Comparison of ENCODE assay signal across 12 cellular contexts in the genomic region with DNA sequence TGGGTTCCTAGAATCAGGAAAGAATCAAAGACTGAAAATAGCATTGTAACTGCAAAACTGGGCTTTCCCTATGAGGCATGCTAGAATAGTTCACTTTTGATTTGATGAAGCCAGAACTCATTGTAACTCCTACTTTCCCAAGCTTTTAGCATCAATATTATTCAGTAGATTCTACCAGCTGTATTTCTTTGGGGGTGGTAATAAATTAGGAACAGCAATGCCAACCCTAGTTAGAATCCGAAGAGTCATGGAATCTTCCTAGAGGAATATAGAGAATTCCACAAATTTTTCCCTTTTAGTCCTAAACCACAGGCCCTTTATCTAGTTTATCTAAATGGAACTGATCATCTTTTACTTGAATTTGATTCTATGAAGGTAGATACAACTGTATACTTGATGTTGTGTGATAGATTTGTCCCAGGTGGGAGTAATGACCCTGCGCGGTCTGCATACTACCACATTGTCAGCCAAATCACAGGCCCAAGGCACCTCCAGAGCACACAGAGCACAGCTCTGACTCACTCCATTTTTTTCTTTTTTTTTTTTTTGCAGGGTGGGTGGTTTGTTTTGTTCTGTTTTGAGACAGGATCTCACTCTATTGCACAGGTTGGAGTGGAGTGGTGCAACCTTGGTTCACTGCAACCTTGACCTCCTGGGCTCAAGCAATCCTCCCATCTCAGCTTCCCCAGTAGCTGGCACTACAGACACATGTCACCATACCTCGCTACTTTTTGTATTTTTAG.
DNase-seq lines count a peak whose midpoint lies in the region; ATAC-seq and TF ChIP-seq lines count a peak whose summit lies in the region.
"Had no signal": no experiment of that assay in that cellular context is flagged by ENCODE, and none has a peak within 500 bp of the region (broad histone marks: within the 10 kb centered on the region; RNA-seq: fewer than 3 reads in every experiment).

No MANE protein-coding gene starts in this region.

- H3K27me3 ChIP-seq in breast epithelium (no peaks in the 10 kb centered on the region), vagina (no peaks in the 10 kb centered on the region)
- H3K27me3 ChIP-seq: upper lobe of left lung had no signal

- H3K4me1 ChIP-seq in breast epithelium, result no peaks in the 10 kb centered on the region
- peaks cover 16% of the 10 kb centered on the region for H3K4me1 ChIP-seq in vagina
- H3K4me1 ChIP-seq: upper lobe of left lung had no signal

- H3K27me3 Mint-ChIP-seq in MCF 10A (ENCODE audit: insufficient read depth, unreplicated experiment) (no peaks in the 10 kb centered on the region), progenitor cell of endocrine pancreas (no peaks in the 10 kb centered on the region)

- CTCF ChIA-PET in MCF 10A (lab: Yijun Ruan, JAX), result interaction anchor here (0.7 to 2.1 kb wide), 5 partner anchors 17 to 93 kb away, joined by 3 to 7 read pairs (median 4); no protein-coding TSS in a partner anchor

- H3K36me3 Mint-ChIP-seq in MCF 10A (ENCODE audit: insufficient read depth, unreplicated experiment), result no peaks in the 10 kb centered on the region
- H3K36me3 Mint-ChIP-seq in progenitor cell of endocrine pancreas (ENCODE audit: insufficient read depth), result peaks cover 5% of the 10 kb centered on the region

- peaks cover 48% of the 10 kb centered on the region for H3K4me1 Mint-ChIP-seq in MCF 10A (ENCODE audit: insufficient read depth, unreplicated experiment)
- H3K4me1 Mint-ChIP-seq in progenitor cell of endocrine pancreas (ENCODE audit: low read depth), result no peaks in the 10 kb centered on the region
- H3K4me1 Mint-ChIP-seq: naive B cell had no signal

- H3K36me3 ChIP-seq in breast epithelium (no peaks in the 10 kb centered on the region), vagina (no peaks in the 10 kb centered on the region)
- H3K36me3 ChIP-seq: upper lobe of left lung had no signal

- BruUV-seq in MCF 10A (replicated peaks; lab: Mats Ljungman, UMichigan), result no TSS peak

- intact Hi-C loops in MCF 10A (cut with micrococcal nuclease), result loop anchor here (2.0 kb wide), 1 partner anchor 35 kb away; no protein-coding TSS in a partner anchor
- intact Hi-C loops in breast epithelium (cut with DNase I; ENCODE audit: low total_unique reads), result no loop called here
- intact Hi-C loops in vagina (cut with DNase I), result no loop called here

- TF ChIP-seq CTCF in MCF 10A (IDR thresholded peaks at IDR 0.05; ENCODE audit: unreplicated experiment), result no peak
- TF ChIP-seq CTCF in breast epithelium (IDR thresholded peaks at IDR 0.05), result no peak
- no peak for TF ChIP-seq CTCF in vagina (IDR thresholded peaks at IDR 0.05)
- no peak for TF ChIP-seq CTCF in progenitor cell of endocrine pancreas (IDR thresholded peaks at IDR 0.05; ENCODE audit: unreplicated experiment)

- ATAC-seq in HG03520 (IDR thresholded peaks at IDR 0.05; ENCODE audit: unreplicated experiment) (peak; percentile 60), GM18498 (IDR thresholded peaks at IDR 0.05; ENCODE audit: unreplicated experiment) (no peak)

- H3K9me3 Mint-ChIP-seq in MCF 10A (ENCODE audit: unreplicated experiment) (peaks cover 6% of the 10 kb centered on the region), progenitor cell of endocrine pancreas (ENCODE audit: low read depth) (peaks cover 4% of the 10 kb centered on the region)

- H3K4me3 ChIP-seq in breast epithelium, result no peak overlapping the region
- no peak overlapping the region for H3K4me3 ChIP-seq in vagina
- H3K4me3 ChIP-seq: upper lobe of left lung had no signal

- H3K9me3 ChIP-seq in breast epithelium, result no peaks in the 10 kb centered on the region
- H3K9me3 ChIP-seq in vagina, result no peaks in the 10 kb centered on the region
- H3K9me3 ChIP-seq: upper lobe of left lung had no signal

- H3K27ac ChIP-seq in breast epithelium (no peak overlapping the region), vagina (no peak overlapping the region)
- H3K27ac ChIP-seq: upper lobe of left lung had no signal

- TF ChIP-seq POLR2A in breast epithelium (IDR thresholded peaks at IDR 0.05) (no peak), vagina (IDR thresholded peaks at IDR 0.05) (no peak)

- POLR2A ChIA-PET in MCF 10A (lab: Yijun Ruan, JAX), result no interaction called here

- DNase-seq in MCF 10A (ENCODE audit: unreplicated experiment) (peak; percentile 90), breast epithelium (ENCODE audit: low spot score in 2 of 2) (no peak), fibroblast of gingiva (ENCODE audit: low read depth) (peak; percentile 72), vagina (ENCODE audit: extremely low spot score in 2 of 2) (no peak), progenitor cell of endocrine pancreas (ENCODE audit: low spot score, unreplicated experiment) (no peak), NCI-H1105 treated with DMSO at 0.1 percent for 48 hours (lab: John Stamatoyannopoulos, UW) (no peak)
- DNase-seq: cerebellar nuclear complex; naive B cell; stimulated activated CD4-positive, alpha-beta T cell treated with anti-CD3 and anti-CD28 coated beads, Interleukin-2, amount 100 ng/mL, for 48 hours; upper lobe of left lung had no signal

- H3K27ac Mint-ChIP-seq in MCF 10A (ENCODE audit: low read depth, unreplicated experiment) (peak overlapping the region; percentile 10), progenitor cell of endocrine pancreas (no peak overlapping the region)
- H3K27ac Mint-ChIP-seq: naive B cell had no signal

- H3K4me3 Mint-ChIP-seq in MCF 10A (ENCODE audit: unreplicated experiment) (no peak overlapping the region), progenitor cell of endocrine pancreas (ENCODE audit: low read depth) (no peak overlapping the region)
- H3K4me3 Mint-ChIP-seq: naive B cell had no signal

Comparison
In these comparisons a context has a peak if more than half of its experiments do, and no peak if none do; other contexts are left out.
1. DNase-seq: peak in MCF 10A (single experiment) and fibroblast of gingiva (single experiment); none in breast epithelium (0 of 2), vagina (0 of 2), progenitor cell of endocrine pancreas (single experiment) and NCI-H1105 treated with DMSO at 0.1 percent for 48 hours (single experiment).